Comparison of ENCODE assay signal across 7 cellular contexts in genomic region chr2:27891820-27892105, GRCh38. TPM values are rescaled to one million over a fixed set of nuclear protein-coding genes. Genes with fewer than 3 reads are reported as not detected.
A peak's percentile ranks its signal among the peaks of the same experiment; 100 is the strongest.
DNase-seq lines count a peak whose midpoint lies in the region; ATAC-seq, FAIRE-seq and TF ChIP-seq lines count a peak whose summit lies in the region.

No MANE protein-coding gene starts in this region.

- H3K27ac ChIP-seq in sigmoid colon (peak overlapping the region; percentile 91 to 97 (median 94)), MM.1S (ENCODE audit: low read length) (no peak overlapping the region)

- H2AFZ ChIP-seq in MM.1S (ENCODE audit: low read length) = no peak overlapping the region

- no peak for TF ChIP-seq EP300 in sigmoid colon (IDR thresholded peaks at IDR 0.05)

- H3K9ac ChIP-seq in MM.1S (ENCODE audit: low read length) = no peak overlapping the region

- H3K4me2 ChIP-seq in MM.1S (ENCODE audit: low read depth, low read length) = no peak overlapping the region

- H3K36me3 ChIP-seq in sigmoid colon (peaks cover 0 to 10% (median 0%) of the 10 kb centered on the region in 4 donors), MM.1S (replicated peaks; ENCODE audit: insufficient read depth, low read length) (no peaks in the 10 kb centered on the region)

- no peak for ATAC-seq in GM21360 (IDR thresholded peaks at IDR 0.05; ENCODE audit: unreplicated experiment)

- H4K20me1 ChIP-seq in MM.1S (ENCODE audit: insufficient read depth, low read length) = no peaks in the 10 kb centered on the region

- WGBS in sigmoid colon, 2 donors = 86 to 87% methylated on average over 3 of the region's 3 CpGs

- H3K4me1 ChIP-seq in sigmoid colon (peaks cover 0 to 28% (median 19%) of the 10 kb centered on the region in 4 donors), MM.1S (ENCODE audit: low read length) (0 out of 2 replicates have a peak, but pooled peaks cover 5% of the 10 kb centered on the region)

- H3K9me3 ChIP-seq in sigmoid colon (no peaks in the 10 kb centered on the region), MM.1S (replicated peaks; ENCODE audit: insufficient read depth, low read length) (no peaks in the 10 kb centered on the region)

- FAIRE-seq in RCC 7860 (lab: Jason Lieb, UNC) = peak; percentile 90

- H3K27me3 ChIP-seq in sigmoid colon (no peaks in the 10 kb centered on the region), MM.1S (replicated peaks; ENCODE audit: insufficient read depth, low read length) (no peaks in the 10 kb centered on the region)

- H3K4me3 ChIP-seq in GM12864 (ENCODE audit: low read depth, low read length) (peak overlapping the region; percentile 98; the same call in 1 of the 2 replicates), epithelial cell of proximal tubule (ENCODE audit: low read depth, low read length) (peak overlapping the region; percentile 83), sigmoid colon (no peak overlapping the region), MM.1S (ENCODE audit: low read length) (no peak overlapping the region)

- intact Hi-C loops in sigmoid colon (cut with DNase I) = loop anchor here (2.0 to 5.0 kb wide), 4 partner anchors 23 to 271 kb away; partner anchors contain the start of gene MRPL33

- H3K9me2 ChIP-seq in MM.1S (replicated peaks; ENCODE audit: insufficient read depth, low read length) = no peaks in the 10 kb centered on the region

- no peak for TF ChIP-seq POLR2A in sigmoid colon (IDR thresholded peaks at IDR 0.05)

- no peak for TF ChIP-seq CTCF in GM12864 (IDR thresholded peaks at IDR 0.05; ENCODE audit: low read depth, low read length, missing control alignments)
- no peak for TF ChIP-seq CTCF in epithelial cell of proximal tubule (conservative IDR thresholded peaks at IDR 0.05; ENCODE audit: low read depth, low read length)
- TF ChIP-seq CTCF in sigmoid colon (IDR thresholded peaks at IDR 0.05) = no peak
- TF ChIP-seq CTCF in MM.1S (IDR thresholded peaks at IDR 0.05; ENCODE audit: low read length) = no peak

- H3K79me2 ChIP-seq in MM.1S (ENCODE audit: low read length) = no peaks in the 10 kb centered on the region

- H3F3A ChIP-seq in MM.1S (ENCODE audit: insufficient read depth, low read length) = peaks cover 6% of the 10 kb centered on the region

- no peak for DNase-seq in GM12864 (ENCODE audit: low read depth)
- peak; percentile 72 for DNase-seq in RCC 7860 (ENCODE audit: low spot score)
- no peak for DNase-seq in epithelial cell of proximal tubule (ENCODE audit: low read depth)
- no peak for DNase-seq in sigmoid colon
- DNase-seq in MM.1S = no peak
- DNase-seq in 8988T = no peak

RNA-seq across cellular contexts. Expression of gene BABAM2, which starts 1.2 kb away (rescaled TPM):
- total RNA-seq in epithelial cell of proximal tubule (23.6 and 24.6 TPM in 2 replicates), sigmoid colon (10 to 100 TPM; 24.4 to 52.3 (median 31.2) TPM)
- 10 to 100 TPM; 22.9 to 25.2 (median 25.0) TPM for polyA plus RNA-seq in sigmoid colon

RNA-seq across cellular contexts. Expression of gene RBKS, which starts 1.6 kb away (rescaled TPM):
- total RNA-seq in epithelial cell of proximal tubule (2.7 and 6.2 TPM in 2 replicates), sigmoid colon (1 to 10 TPM in 3 of 4 donors, under 1 TPM in 1; 0.55 to 3.1 (median 1.9) TPM)
- polyA plus RNA-seq in sigmoid colon = 10 to 100 TPM in 2 of 3 donors, 1 to 10 TPM in 1; 5.1 to 28.0 (median 13.2) TPM

Comparison
In these comparisons a context has a peak if more than half of its experiments do, and no peak if none do; other contexts are left out.
1. H3K4me3 ChIP-seq: peak in GM12864 (single experiment) and epithelial cell of proximal tubule (single experiment); none in sigmoid colon (0 of 4) and MM.1S (single experiment).